Comparison of ENCODE assay signal across 28 cellular contexts in genomic region chr2:53381271-53381670, GRCh38.
"Had no signal": no experiment of that assay in that cellular context is flagged by ENCODE, and none has a peak within 500 bp of the region (broad histone marks: within the 10 kb centered on the region; RNA-seq: fewer than 3 reads in every experiment).

No MANE protein-coding gene starts in this region.

- H3K27ac ChIP-seq: ascending aorta, body of pancreas, SK-N-MC, VCaP had no signal

- FAIRE-seq: bronchial epithelial cell, RCC 7860, TTC549 had no signal

- DNase-seq: activated CD4-positive, alpha-beta T cell treated with anti-CD3 and anti-CD28 coated beads for 48 hours; activated CD4-positive, alpha-beta T cell treated with anti-CD3 and anti-CD28 coated beads, Interleukin-2, amount 50 U/mL, for 4 hours; activated CD8-positive, alpha-beta T cell treated with anti-CD3 and anti-CD28 coated beads, Interleukin-2, amount 10 ng/mL, durations not matched to agents 7 days and 5 days; activated effector memory CD4-positive, alpha-beta T cell treated with Interleukin-2 at 50 U/mL for 16 hours; activated naive CD4-positive, alpha-beta T cell; activated T-cell treated with anti-CD3 and anti-CD28 coated beads, Interleukin-2, amount 50 U/mL, for 24 hours; amniotic stem cell; body of pancreas; Kasumi-1; KBM-7; NCI-H1105 treated with DMSO at 0.1 percent for 48 hours; NCI-H1436 treated with DMSO at 0.1 percent for 48 hours; NCI-H187; NCI-H2081; NCI-H345; NCI-H510A; NCI-H526 treated with DMSO at 0.1 percent for 48 hours; SIG-M5; T-cell; T-helper 2 cell; T1000 had no signal

- H3K9me3 ChIP-seq: ascending aorta had no signal

- H3K4me3 ChIP-seq: ascending aorta, body of pancreas, SK-N-MC had no signal

- H3K4me1 ChIP-seq: ascending aorta had no signal

- H3K27me3 ChIP-seq: ascending aorta, body of pancreas had no signal

- ATAC-seq: activated CD4-positive, CD25-positive, alpha-beta regulatory T cell treated with anti-CD3 and anti-CD28 coated beads, Interleukin-2, amount 50 U/mL, for 24 hours; activated CD8-positive, alpha-beta T cell treated with anti-CD3 and anti-CD28 coated beads, Interleukin-2, amount 10 ng/mL, durations not matched to agents 7 days and 5 days; body of pancreas; T-cell had no signal

- H3K36me3 ChIP-seq: ascending aorta had no signal
